ENCODE assay signal across 20 cellular contexts in the genomic region with DNA sequence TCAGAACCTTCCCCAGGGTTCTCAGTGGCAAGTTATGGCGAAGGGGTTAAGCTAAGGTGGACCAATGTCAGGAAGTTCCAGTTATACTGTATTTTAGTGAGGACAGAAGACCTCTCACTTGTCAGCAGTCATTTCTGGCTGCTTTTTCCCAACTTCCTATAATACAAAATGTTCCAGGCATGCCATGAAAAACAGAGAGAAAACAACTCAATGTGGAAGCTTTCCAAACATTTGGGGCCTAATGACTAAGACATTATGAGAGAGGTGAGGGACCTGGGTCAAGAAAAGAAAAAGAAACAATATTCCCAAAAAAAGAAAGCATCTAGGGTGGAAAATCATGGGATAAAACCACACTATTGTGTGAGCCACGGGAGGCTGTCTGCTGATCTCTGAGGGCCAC.
"Had no signal": no experiment of that assay in that cellular context is flagged by ENCODE, and none has a peak within 500 bp of the region (broad histone marks: within the 10 kb centered on the region; RNA-seq: fewer than 3 reads in every experiment).

No MANE protein-coding gene starts in this region.

- H3K4me3 Mint-ChIP-seq: natural killer cell, neural crest cell had no signal

- H3K36me3 Mint-ChIP-seq: natural killer cell had no signal

- ATAC-seq: left lung, natural killer cell, upper lobe of right lung had no signal

- H3K4me1 ChIP-seq: esophagus muscularis mucosa, left lung, right atrium auricular region, thyroid gland, upper lobe of right lung, vagina had no signal

- H3K36me3 ChIP-seq: esophagus muscularis mucosa, heart right ventricle, left lung, right atrium auricular region, thyroid gland, upper lobe of right lung, vagina had no signal

- H3K4me1 Mint-ChIP-seq: natural killer cell, neural crest cell had no signal

- H3K27ac ChIP-seq: dorsolateral prefrontal cortex, esophagus muscularis mucosa, left lung, right atrium auricular region, thyroid gland, upper lobe of right lung, vagina had no signal

- H3K9me3 Mint-ChIP-seq: natural killer cell, neural crest cell had no signal

- H3K27ac Mint-ChIP-seq: natural killer cell had no signal

- H3K9me3 ChIP-seq: esophagus muscularis mucosa, heart right ventricle, right atrium auricular region, thyroid gland, upper lobe of right lung, vagina had no signal

- H3K4me2 ChIP-seq: smooth muscle cell had no signal

- H3K27me3 ChIP-seq: esophagus muscularis mucosa, heart right ventricle, left lung, right atrium auricular region, thyroid gland, upper lobe of right lung, vagina had no signal

- DNase-seq: cortex of kidney; dorsolateral prefrontal cortex; effector CD8-positive, alpha-beta T cell; foreskin melanocyte; heart right ventricle; hypothalamus; islet precursor cell; left lung; natural killer cell; posterior cingulate gyrus; stimulated activated CD4-positive, alpha-beta T cell treated with anti-CD3 and anti-CD28 coated beads, Interleukin-2, amount 100 ng/mL, for 48 hours; stimulated activated naive CD4-positive, alpha-beta T cell treated with Interleukin-2 at 50 U/mL for 16 hours; thyroid gland; upper lobe of right lung had no signal

- H3K4me3 ChIP-seq: dorsolateral prefrontal cortex, esophagus muscularis mucosa, heart right ventricle, left lung, lung, right atrium auricular region, smooth muscle cell, thyroid gland, upper lobe of right lung, vagina had no signal
